In the genomic region with DNA sequence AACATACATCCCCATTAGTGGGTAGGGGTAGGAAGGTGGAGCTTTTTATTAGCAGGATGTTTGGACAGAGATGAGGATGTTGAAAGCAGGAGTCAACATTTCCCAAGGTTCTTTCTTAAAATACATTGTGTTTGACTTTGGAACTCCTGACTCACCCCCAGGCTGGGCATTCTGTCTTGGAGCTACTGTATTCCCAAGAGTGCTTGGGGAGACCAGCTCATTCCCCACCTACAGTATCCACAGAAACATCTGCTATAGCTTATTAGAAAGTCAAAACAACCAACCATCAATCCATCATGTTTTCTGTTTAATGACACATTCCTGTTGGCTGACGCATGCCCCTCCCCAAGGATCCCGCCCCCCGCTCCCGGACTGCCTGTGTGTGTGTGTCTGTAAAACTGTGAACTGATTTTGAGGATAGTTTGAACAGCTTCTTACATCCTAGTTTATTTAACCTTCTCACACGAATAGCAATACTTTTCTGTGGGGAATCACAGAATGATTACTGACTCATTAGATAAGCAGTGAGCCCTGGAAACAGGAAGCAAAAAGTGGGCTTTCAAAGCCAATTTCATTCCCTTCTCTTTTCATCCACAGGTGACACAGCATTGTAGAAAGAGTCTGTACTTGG, we compare ENCODE assay signal across 8 cellular contexts.
DNase-seq lines count a peak whose midpoint lies in the region; ATAC-seq and TF ChIP-seq lines count a peak whose summit lies in the region.
"Had no signal": no experiment of that assay in that cellular context is flagged by ENCODE, and none has a peak within 500 bp of the region (broad histone marks: within the 10 kb centered on the region; RNA-seq: fewer than 3 reads in every experiment).

No MANE protein-coding gene starts in this region.

- no CpG with 5 or more reads among the region's 5 CpGs for WGBS in IMR-90 (ENCODE audit: extremely low coverage in 2 of 2, insufficient read length in 1 of 2), 2 experiments

- no peak overlapping the region; the same call in none of the 2 replicates for H3K56ac ChIP-seq in IMR-90 (ENCODE audit: extremely low read depth, insufficient read depth, low read length)

- dilution Hi-C loops in IMR-90 (cut with HindIII; ENCODE audit: low sequenced_read_pairs, unreplicated experiment): no loop called here

- H3K4ac ChIP-seq in IMR-90 (ENCODE audit: low read depth, low read length): peak overlapping the region; percentile 87

- peak; percentile 96 for ATAC-seq in IMR-90 (ENCODE audit: low read depth)

- peak; percentile 100 for DNase-seq in IMR-90
- peak; percentile 97 for DNase-seq in astrocyte of the spinal cord (ENCODE audit: low read depth, low spot score)
- peak; percentile 99 for DNase-seq in kidney glomerular epithelial cell (lab: John Stamatoyannopoulos, UW)
- DNase-seq in uterus: peak; percentile 65 to 74
- DNase-seq in AML-193 (lab: John Stamatoyannopoulos, UW): no peak
- DNase-seq in NK-92 (lab: John Stamatoyannopoulos, UW; ENCODE audit: unreplicated experiment): no peak
- DNase-seq in WERI-Rb-1: no peak
- DNase-seq: NCI-H1105 treated with DMSO at 0.1 percent for 48 hours had no signal

- H3K9ac ChIP-seq in IMR-90 (ENCODE audit: low read depth, low read length): no peak overlapping the region

- peaks cover 15% of the 10 kb centered on the region for H3K4me1 ChIP-seq in IMR-90 (ENCODE audit: control insufficient read depth, insufficient read depth, low read length)
- peaks cover 0 to 7% of the 10 kb centered on the region in 2 donors for H3K4me1 ChIP-seq in uterus

- in situ Hi-C loops in IMR-90 (cut with MboI; ENCODE audit: low sequenced_read_pairs): no loop called here
- in situ Hi-C loops in astrocyte of the spinal cord (cut with HindIII; ENCODE audit: low sequenced_read_pairs): no loop called here

- H2AK9ac ChIP-seq in IMR-90 (replicated peaks; ENCODE audit: low read depth, low read length, poor library complexity): no peak overlapping the region

- no peaks in the 10 kb centered on the region; a peak in 1 of 4 replicates for H3K79me1 ChIP-seq in IMR-90 (ENCODE audit: low read depth in 1 of 2, low read length in 2 of 2)

- no peak; the same call in none of the 2 replicates for TF ChIP-seq RAD21 in IMR-90 (IDR thresholded peaks at IDR 0.05; ENCODE audit: low read length)

- peak overlapping the region; percentile 77; the same call in 1 of the 2 replicates for H3K18ac ChIP-seq in IMR-90 (ENCODE audit: low read depth, low read length)

- peak overlapping the region; percentile 89; the same call in 1 of the 2 replicates for H3K23ac ChIP-seq in IMR-90 (ENCODE audit: low read depth, low read length)

- H2BK120ac ChIP-seq in IMR-90 (ENCODE audit: low read depth, low read length): peak overlapping the region; percentile 97

- H3K4me3 ChIP-seq in IMR-90 (ENCODE audit: insufficient read depth, low read depth, low read length): no peak overlapping the region
- H3K4me3 ChIP-seq in astrocyte of the spinal cord (ENCODE audit: low read depth, low read length): no peak overlapping the region
- no peak overlapping the region for H3K4me3 ChIP-seq in uterus
- H3K4me3 ChIP-seq in WERI-Rb-1 (ENCODE audit: low read depth, low read length): no peak overlapping the region

- H4K91ac ChIP-seq in IMR-90 (ENCODE audit: insufficient read depth, low read depth, low read length): peak overlapping the region; percentile 30; the same call in 1 of the 2 replicates

- TF ChIP-seq POLR2A in IMR-90 (IDR thresholded peaks at IDR 0.05; ENCODE audit: low read depth, low read length): no peak
- TF ChIP-seq POLR2A in uterus (IDR thresholded peaks at IDR 0.05): no peak

- no peaks in the 10 kb centered on the region for H3K9me3 ChIP-seq in IMR-90 (ENCODE audit: control insufficient read depth, insufficient read depth, low read length)
- no peaks in the 10 kb centered on the region for H3K9me3 ChIP-seq in uterus
- no peaks in the 10 kb centered on the region for H3K9me3 ChIP-seq in WERI-Rb-1 (ENCODE audit: severe bottlenecking)

- H2AFZ ChIP-seq in IMR-90 (replicated peaks; ENCODE audit: low read length, poor library complexity): no peak overlapping the region

- peaks cover 38% of the 10 kb centered on the region for H3K9me1 ChIP-seq in IMR-90 (ENCODE audit: insufficient read depth, low read length)

- BruUV-seq in IMR-90 (replicated peaks; lab: Mats Ljungman, UMichigan): no TSS peak

- intact Hi-C loops in IMR-90 (cut with micrococcal nuclease) (loop anchor here (1.0 kb wide), 1 partner anchor 40 kb away; no protein-coding TSS in a partner anchor), uterus (cut with DNase I; ENCODE audit: low total_unique reads) (no loop called here)

- POLR2A ChIA-PET in IMR-90 (lab: Charles Lee; ENCODE audit: unreplicated experiment): interaction anchor here (0.5 to 0.6 kb wide), 3 partner anchors 37 to 215 kb away, joined by 3 to 6 read pairs (median 4); no protein-coding TSS in a partner anchor

- H4K8ac ChIP-seq in IMR-90 (ENCODE audit: low read depth in 2 of 2, low read length in 2 of 2): peak overlapping the region in 1 of 2 experiments; percentile 61; a peak in 2 of 4 replicates

- no peaks in the 10 kb centered on the region for H3K36me3 ChIP-seq in IMR-90 (ENCODE audit: control insufficient read depth, insufficient read depth, low read length)
- H3K36me3 ChIP-seq in uterus: no peaks in the 10 kb centered on the region
- H3K36me3 ChIP-seq in WERI-Rb-1: peaks cover 4% of the 10 kb centered on the region

- peak overlapping the region; percentile 40; the same call in 1 of the 2 replicates for H2AK5ac ChIP-seq in IMR-90 (ENCODE audit: low read depth, low read length)

- H2BK20ac ChIP-seq in IMR-90 (ENCODE audit: low read depth, low read length): peak overlapping the region; percentile 98; the same call in 1 of the 2 replicates

- H4K5ac ChIP-seq in IMR-90 (ENCODE audit: low read depth, low read length): no peak overlapping the region

- H3K27me3 ChIP-seq in IMR-90 (ENCODE audit: control insufficient read depth, insufficient read depth, low read length): no peaks in the 10 kb centered on the region
- H3K27me3 ChIP-seq in uterus: no peaks in the 10 kb centered on the region
- no peaks in the 10 kb centered on the region for H3K27me3 ChIP-seq in WERI-Rb-1 (ENCODE audit: insufficient read depth, low read depth, severe bottlenecking)

- H3K14ac ChIP-seq in IMR-90 (replicated peaks; ENCODE audit: low read depth, low read length): peak overlapping the region; percentile 69

- TF ChIP-seq CTCF in IMR-90 (conservative IDR thresholded peaks at IDR 0.05; ENCODE audit: low read depth, low read length) (no peak), astrocyte of the spinal cord (IDR thresholded peaks at IDR 0.05; ENCODE audit: low read depth, low read length) (no peak), uterus (IDR thresholded peaks at IDR 0.05) (no peak), WERI-Rb-1 (IDR thresholded peaks at IDR 0.05; ENCODE audit: low read depth, low read length) (no peak)

- H3K4me2 ChIP-seq in IMR-90 (ENCODE audit: low read depth, low read length): peak overlapping the region; percentile 80; the same call in 1 of the 2 replicates

- H2BK5ac ChIP-seq in IMR-90 (ENCODE audit: low read depth, low read length, poor library complexity, severe bottlenecking): peak overlapping the region; percentile 81

- CTCF ChIA-PET in IMR-90 (lab: Yijun Ruan, JAX): interaction anchor here (1.0 to 1.6 kb wide), 3 partner anchors 14 to 276 kb away, joined by 3 to 4 read pairs (median 3); no protein-coding TSS in a partner anchor

- peaks cover 4% of the 10 kb centered on the region for H4K20me1 ChIP-seq in IMR-90 (ENCODE audit: insufficient read depth, low read length)

- 0 out of 3 replicates have a peak overlapping the region, but pooled peaks have one; percentile 1 for H2BK15ac ChIP-seq in IMR-90 (ENCODE audit: low read depth, low read length)

- H3K27ac ChIP-seq in IMR-90 (ENCODE audit: insufficient read depth, low read length) (no peak overlapping the region), uterus (peak overlapping the region; percentile 80 to 81), WERI-Rb-1 (no peak overlapping the region)

TF ChIP-seq in IMR-90, 13 proteins besides CTCF, POLR2A, EP300 and RAD21:
- no peak for TF ChIP-seq MXI1 (IDR thresholded peaks at IDR 0.05; ENCODE audit: borderline replicate concordance, low read depth, low read length)
- TF ChIP-seq SMC3 (IDR thresholded peaks at IDR 0.05; ENCODE audit: low read depth, low read length): no peak
- TF ChIP-seq, protein P1, sequence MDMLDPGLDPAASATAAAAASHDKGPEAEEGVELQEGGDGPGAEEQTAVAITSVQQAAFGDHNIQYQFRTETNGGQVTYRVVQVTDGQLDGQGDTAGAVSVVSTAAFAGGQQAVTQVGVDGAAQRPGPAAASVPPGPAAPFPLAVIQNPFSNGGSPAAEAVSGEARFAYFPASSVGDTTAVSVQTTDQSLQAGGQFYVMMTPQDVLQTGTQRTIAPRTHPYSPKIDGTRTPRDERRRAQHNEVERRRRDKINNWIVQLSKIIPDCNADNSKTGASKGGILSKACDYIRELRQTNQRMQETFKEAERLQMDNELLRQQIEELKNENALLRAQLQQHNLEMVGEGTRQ (IDR thresholded peaks at IDR 0.05; ENCODE audit: low read depth, low read length): no peak
- TF ChIP-seq MAFK (IDR thresholded peaks at IDR 0.05; ENCODE audit: low read depth, low read length): no peak
- TF ChIP-seq CEBPB (IDR thresholded peaks at IDR 0.05; ENCODE audit: low read depth, low read length): peak; percentile 89
- 0 out of 2 replicates have a peak, but pooled peaks have one; percentile 14 for TF ChIP-seq NFE2L2 (IDR thresholded peaks at IDR 0.05; ENCODE audit: low read depth, low read length)
- peak; percentile 69 for TF ChIP-seq FOS (IDR thresholded peaks at IDR 0.05; ENCODE audit: low read depth, low read length)
- TF ChIP-seq MAZ (IDR thresholded peaks at IDR 0.05; ENCODE audit: borderline replicate concordance, low read depth, low read length): no peak; the same call in 1 of the 2 replicates
- TF ChIP-seq RCOR1 (IDR thresholded peaks at IDR 0.05; ENCODE audit: insufficient replicate concordance, low read length): no peak
- no peak for TF ChIP-seq CHD1 (IDR thresholded peaks at IDR 0.05; ENCODE audit: low read depth, low read length)
- TF ChIP-seq RFX5 (IDR thresholded peaks at IDR 0.05; ENCODE audit: low read depth, low read length): no peak
- no peak for TF ChIP-seq ELK1 (IDR thresholded peaks at IDR 0.05; ENCODE audit: borderline replicate concordance, low read depth, low read length)
- TF ChIP-seq BHLHE40 (IDR thresholded peaks at IDR 0.05; ENCODE audit: low read depth, low read length): peak; percentile 59

Comparison
In these comparisons a context has a peak if more than half of its experiments do, and no peak if none do; other contexts are left out.
1. DNase-seq: peak in IMR-90 (single experiment), astrocyte of the spinal cord (single experiment), kidney glomerular epithelial cell (single experiment) and uterus (2 of 2); none in AML-193 (0 of 2), NK-92 (single experiment) and WERI-Rb-1 (single experiment).
2. H3K27ac ChIP-seq: peak in uterus (2 of 2); none in IMR-90 (single experiment) and WERI-Rb-1 (single experiment).